8 cellular contexts compared by ENCODE assay signal in genomic region chr12:76878045-76878898, GRCh38. TPM values are rescaled to one million over a fixed set of nuclear protein-coding genes. Genes with fewer than 3 reads are reported as not detected.
DNase-seq lines count a peak whose midpoint lies in the region; ATAC-seq and TF ChIP-seq lines count a peak whose summit lies in the region.

No MANE protein-coding gene starts in this region.

- H3K4me2 ChIP-seq in GM23338: peak overlapping the region; percentile 86
- H3K4me2 ChIP-seq in parathyroid adenoma (ENCODE audit: low read length): peak overlapping the region; percentile 86

- H2AFZ ChIP-seq in GM23338 (peak overlapping the region; percentile 34), parathyroid adenoma (peak overlapping the region; percentile 80)

- H3K4me3 ChIP-seq in GM23338: peak overlapping the region; percentile 95
- H3K4me3 ChIP-seq in Jurkat, Clone E6-1 (ENCODE audit: low read length): peak overlapping the region; percentile 57
- peak overlapping the region; percentile 65 for H3K4me3 ChIP-seq in parathyroid adenoma (ENCODE audit: low read depth, low read length)

- H4K20me1 ChIP-seq in GM23338 (replicated peaks; ENCODE audit: insufficient read depth): peaks cover 16% of the 10 kb centered on the region

- H3K27ac ChIP-seq in GM23338 (ENCODE audit: low read depth): peak overlapping the region; percentile 99
- H3K27ac ChIP-seq in parathyroid adenoma: peak overlapping the region; percentile 45

- no peaks in the 10 kb centered on the region for H3K9me3 Mint-ChIP-seq in GM23338
- peaks cover 4% of the 10 kb centered on the region for H3K9me3 Mint-ChIP-seq in glutamatergic neuron (ENCODE audit: unreplicated experiment)

- peak; percentile 70 for ATAC-seq in GM23338

- H3K27me3 ChIP-seq in GM23338 (ENCODE audit: insufficient read depth) (no peaks in the 10 kb centered on the region), parathyroid adenoma (ENCODE audit: control insufficient read depth, insufficient read depth, low read length) (no peaks in the 10 kb centered on the region)

- peak; percentile 12 for DNase-seq in activated CD4-positive, alpha-beta T cell treated with anti-CD3 and anti-CD28 coated beads for 48 hours
- no peak for DNase-seq in activated CD4-positive, alpha-beta T cell treated with anti-CD3 and anti-CD28 coated beads for 4 hours
- DNase-seq in GM23338 (ENCODE audit: low spot score) (peak; percentile 90), glutamatergic neuron (peak; percentile 40), GM13976 (ENCODE audit: low spot score) (no peak)
- DNase-seq in Jurkat, Clone E6-1 (ENCODE audit: low read depth, low spot score): no peak
- peak; percentile 23 to 27 for DNase-seq in activated T-cell treated with anti-CD3 and anti-CD28 coated beads, Interleukin-2, amount 50 U/mL, for 48 hours

- H3K79me2 ChIP-seq in GM23338 (replicated peaks; ENCODE audit: insufficient read depth) (peaks cover 44% of the 10 kb centered on the region), parathyroid adenoma (no peaks in the 10 kb centered on the region)

- no peaks in the 10 kb centered on the region for H3K36me3 ChIP-seq in GM23338 (ENCODE audit: insufficient read depth)
- no peaks in the 10 kb centered on the region for H3K36me3 ChIP-seq in parathyroid adenoma (ENCODE audit: control insufficient read depth, insufficient read depth, low read length)

- H3K4me1 Mint-ChIP-seq in GM23338: peaks cover 51% of the 10 kb centered on the region
- H3K4me1 Mint-ChIP-seq in glutamatergic neuron (ENCODE audit: low read depth, unreplicated experiment): peaks cover 7% of the 10 kb centered on the region

- H3K9me2 ChIP-seq in GM23338 (ENCODE audit: insufficient read depth): no peaks in the 10 kb centered on the region

- H3K27ac Mint-ChIP-seq in GM23338: peak overlapping the region; percentile 97
- H3K27ac Mint-ChIP-seq in glutamatergic neuron (ENCODE audit: unreplicated experiment): peak overlapping the region; percentile 91

- H3K27me3 Mint-ChIP-seq in GM23338 (ENCODE audit: insufficient read depth, low read depth, poor library complexity) (peaks cover 12% of the 10 kb centered on the region), glutamatergic neuron (ENCODE audit: unreplicated experiment) (peaks cover 7% of the 10 kb centered on the region)

- H3K36me3 Mint-ChIP-seq in GM23338 (ENCODE audit: low read depth): peaks cover 4% of the 10 kb centered on the region; the same call in 2 of the 3 replicates
- no peaks in the 10 kb centered on the region for H3K36me3 Mint-ChIP-seq in glutamatergic neuron (ENCODE audit: unreplicated experiment)

- in situ Hi-C loops in GM13976 (cut with MboI; ENCODE audit: low sequenced_read_pairs, unreplicated experiment): no loop called here

- TF ChIP-seq CTCF in GM23338 (conservative IDR thresholded peaks at IDR 0.05; ENCODE audit: low read depth in 2 of 2) (peak; percentile 27 to 45), glutamatergic neuron (IDR thresholded peaks at IDR 0.05; ENCODE audit: partially characterized antibody, unreplicated experiment) (peak; percentile 34), parathyroid adenoma (IDR thresholded peaks at IDR 0.05) (peak; percentile 13), GM13976 (IDR thresholded peaks at IDR 0.05; ENCODE audit: borderline replicate concordance, control extremely low read depth, extremely low read depth, insufficient read depth, missing control alignments) (no peak)

- H3K4me1 ChIP-seq in GM23338 (ENCODE audit: insufficient read depth): peaks cover 30% of the 10 kb centered on the region
- H3K4me1 ChIP-seq in parathyroid adenoma: peaks cover 5% of the 10 kb centered on the region

- H3K9ac ChIP-seq in parathyroid adenoma: no peak overlapping the region

- no peaks in the 10 kb centered on the region for H3K9me3 ChIP-seq in parathyroid adenoma (ENCODE audit: control insufficient read depth, low read length)

- peak overlapping the region; percentile 95 for H3K4me3 Mint-ChIP-seq in GM23338
- H3K4me3 Mint-ChIP-seq in glutamatergic neuron (ENCODE audit: unreplicated experiment): peak overlapping the region; percentile 99

- H3F3A ChIP-seq in GM23338 (replicated peaks; ENCODE audit: low read depth): peaks cover 3% of the 10 kb centered on the region; the same call in 1 of the 2 replicates

TF ChIP-seq in GM23338, 12 proteins besides CTCF, POLR2A, EP300 and RAD21:
- no peak for TF ChIP-seq ZNF462 (CRISPR knock-in tag; IDR thresholded peaks at IDR 0.05)
- TF ChIP-seq CREB1 (CRISPR knock-in tag; IDR thresholded peaks at IDR 0.05; ENCODE audit: low read depth): peak; percentile 45; the same call in 1 of the 2 replicates

RNA-seq across cellular contexts. Expression of gene CSRP2, which starts 0.5 kb away (rescaled TPM):
- total RNA-seq in GM23338 (2014; rRNA removed; shearing (Covaris generic)): 166 and 208 TPM in 2 replicates
- polyA plus RNA-seq in GM23338 (2016; fragmentation: Nextera tagmentation; extraction: Ambion mirVana): 286 and 315 TPM in 2 replicates
- polyA plus RNA-seq in Jurkat, Clone E6-1 (2012; ENCODE audit: insufficient read depth, insufficient read length): 4.3 TPM
- total RNA-seq in glutamatergic neuron (ENCODE audit: unreplicated experiment): 50.5 TPM

Comparison
In these comparisons a context has a peak if more than half of its experiments do, and no peak if none do; other contexts are left out.
1. DNase-seq: peak in activated CD4-positive, alpha-beta T cell treated with anti-CD3 and anti-CD28 coated beads for 48 hours (single experiment), GM23338 (single experiment), activated T-cell treated with anti-CD3 and anti-CD28 coated beads, Interleukin-2, amount 50 U/mL, for 48 hours (2 of 2) and glutamatergic neuron (single experiment); none in activated CD4-positive, alpha-beta T cell treated with anti-CD3 and anti-CD28 coated beads for 4 hours (0 of 2), Jurkat, Clone E6-1 (single experiment) and GM13976 (single experiment).
2. Peak in every context shown above with its lines, with median percentiles within 50 percentile points of each other: H3K4me3 ChIP-seq.